ENCODE assay signal across 27 cellular contexts in genomic region chr7:57370739-57371098, GRCh38.
"Had no signal": no experiment of that assay in that cellular context is flagged by ENCODE, and none has a peak within 500 bp of the region (broad histone marks: within the 10 kb centered on the region; RNA-seq: fewer than 3 reads in every experiment).

No MANE protein-coding gene starts in this region.

- ATAC-seq: effector memory CD8-positive, alpha-beta T cell; esophagus mucosa; foreskin keratinocyte; gastrocnemius medialis; gastroesophageal sphincter; heart left ventricle had no signal

- H3K27ac Mint-ChIP-seq: dendritic cell treated with granulocyte-macrophage colony-stimulating factor and Interleukin-4, amounts not matched to agents 40 ng/mL and 50 ng/mL, for 4 days; effector memory CD8-positive, alpha-beta T cell had no signal

- H3K36me3 ChIP-seq: colonic mucosa, esophagus muscularis mucosa, esophagus squamous epithelium, gastrocnemius medialis, gastroesophageal sphincter, heart left ventricle had no signal

- H3K9me3 ChIP-seq: colonic mucosa, gastrocnemius medialis had no signal

- H3K27ac ChIP-seq: colonic mucosa, coronary artery, dorsolateral prefrontal cortex, epithelial cell of prostate, esophagus muscularis mucosa, esophagus squamous epithelium, foreskin keratinocyte, gastrocnemius medialis, gastroesophageal sphincter, heart left ventricle had no signal

- DNase-seq: colonic mucosa; cortex of kidney; dermis blood vessel endothelial cell; dorsolateral prefrontal cortex; effector CD4-positive, alpha-beta T cell; effector CD8-positive, alpha-beta T cell; effector memory CD4-positive, alpha-beta T cell; effector memory CD8-positive, alpha-beta T cell; erythroblast; esophagus squamous epithelium; foreskin fibroblast; foreskin keratinocyte; foreskin melanocyte; gastrocnemius medialis; glutamatergic neuron; head of caudate nucleus; heart left ventricle had no signal

- H3K4me3 ChIP-seq: colonic mucosa, coronary artery, dorsolateral prefrontal cortex, esophagus muscularis mucosa, esophagus squamous epithelium, gastrocnemius medialis, gastroesophageal sphincter, heart left ventricle had no signal

- H3K4me1 ChIP-seq: colonic mucosa, esophagus muscularis mucosa, esophagus squamous epithelium, foreskin keratinocyte, gastrocnemius medialis, gastroesophageal sphincter, heart left ventricle had no signal

- H3K4me3 Mint-ChIP-seq: dendritic cell treated with granulocyte-macrophage colony-stimulating factor and Interleukin-4, amounts not matched to agents 40 ng/mL and 50 ng/mL, for 4 days; effector memory CD8-positive, alpha-beta T cell had no signal

- H3K27me3 Mint-ChIP-seq: dendritic cell treated with granulocyte-macrophage colony-stimulating factor and Interleukin-4, amounts not matched to agents 40 ng/mL and 50 ng/mL, for 4 days; effector memory CD8-positive, alpha-beta T cell had no signal

- H3K27me3 ChIP-seq: colonic mucosa, esophagus squamous epithelium, foreskin keratinocyte, gastrocnemius medialis had no signal

- FAIRE-seq: colon, endometrium, endothelial cell of umbilical vein, frontal cortex had no signal
